11 cellular contexts compared by ENCODE assay signal in genomic region chr1:220734571-220735326, GRCh38. TPM values are rescaled to one million over a fixed set of nuclear protein-coding genes. Genes with fewer than 3 reads are reported as not detected.
DNase-seq lines count a peak whose midpoint lies in the region; ATAC-seq and TF ChIP-seq lines count a peak whose summit lies in the region.
"Had no signal": no experiment of that assay in that cellular context is flagged by ENCODE, and none has a peak within 500 bp of the region (broad histone marks: within the 10 kb centered on the region; RNA-seq: fewer than 3 reads in every experiment).

No MANE protein-coding gene starts in this region.

- H3K36me3 Mint-ChIP-seq in progenitor cell of endocrine pancreas (ENCODE audit: insufficient read depth): no peaks in the 10 kb centered on the region

- no peak overlapping the region for H3K27ac Mint-ChIP-seq in progenitor cell of endocrine pancreas

- no peak for ATAC-seq in HG02970 (IDR thresholded peaks at IDR 0.05; ENCODE audit: low FRiP score, unreplicated experiment)

- peaks cover 4% of the 10 kb centered on the region for H3K9me3 Mint-ChIP-seq in progenitor cell of endocrine pancreas (ENCODE audit: low read depth)

- DNase-seq in GM04503 (ENCODE audit: low read depth) (peak; percentile 48), RKO (ENCODE audit: low spot score) (peak; percentile 27), fibroblast of peridontal ligament (ENCODE audit: extremely low read depth) (peak; percentile 73), pulmonary artery endothelial cell (ENCODE audit: low read depth, low spot score) (peak; percentile 66), NOMO-1 treated with dmso at 0.1 percent for 144 hours (lab: John Stamatoyannopoulos, UW; ENCODE audit: unreplicated experiment) (no peak), progenitor cell of endocrine pancreas (ENCODE audit: low spot score, unreplicated experiment) (no peak)
- DNase-seq in stimulated activated CD4-positive, alpha-beta T cell treated with anti-CD3 and anti-CD28 coated beads, Interleukin-2, amount 100 ng/mL, for 48 hours: no peak
- DNase-seq: activated CD4-positive, alpha-beta T cell treated with anti-CD3 and anti-CD28 coated beads for 1 hour; hypothalamus; NCI-H774 had no signal

- no peaks in the 10 kb centered on the region for H3K27me3 Mint-ChIP-seq in progenitor cell of endocrine pancreas

- H3K4me3 Mint-ChIP-seq in progenitor cell of endocrine pancreas (ENCODE audit: low read depth): no peak overlapping the region

- no peak for TF ChIP-seq CTCF in progenitor cell of endocrine pancreas (IDR thresholded peaks at IDR 0.05; ENCODE audit: unreplicated experiment)

- H3K4me1 Mint-ChIP-seq in progenitor cell of endocrine pancreas (ENCODE audit: low read depth): peaks cover 2% of the 10 kb centered on the region

RNA-seq across cellular contexts. Expression of gene MTARC2, which starts 13.4 kb away (rescaled TPM):
- total RNA-seq in pulmonary artery endothelial cell (6.9 and 8.0 TPM in 2 replicates), progenitor cell of endocrine pancreas (14.3 and 18.3 TPM in 2 replicates)

RNA-seq across cellular contexts. Expression of gene C1orf115, which starts 44.6 kb away (rescaled TPM):
- total RNA-seq in pulmonary artery endothelial cell (34.1 and 35.1 TPM in 2 replicates), progenitor cell of endocrine pancreas (9.7 and 9.8 TPM in 2 replicates)

RNA-seq across cellular contexts. Expression of gene MTARC1, which starts 52.0 kb away (rescaled TPM):
- 0.73 and 2.1 TPM in 2 replicates for total RNA-seq in pulmonary artery endothelial cell
- total RNA-seq in progenitor cell of endocrine pancreas: 37.1 and 40.5 TPM in 2 replicates

Comparison
In these comparisons a context has a peak if more than half of its experiments do, and no peak if none do; other contexts are left out.
1. DNase-seq: peak in GM04503 (single experiment), RKO (single experiment), fibroblast of peridontal ligament (single experiment) and pulmonary artery endothelial cell (single experiment); none in NOMO-1 treated with dmso at 0.1 percent for 144 hours (single experiment), progenitor cell of endocrine pancreas (single experiment) and stimulated activated CD4-positive, alpha-beta T cell treated with anti-CD3 and anti-CD28 coated beads, Interleukin-2, amount 100 ng/mL, for 48 hours (0 of 2).
2. RNA of gene MTARC1, which starts 52.0 kb away (total RNA-seq): 37.1 to 40.5 TPM in progenitor cell of endocrine pancreas; 0.73 to 2.1 TPM in pulmonary artery endothelial cell; every median in the first group is over 10 times any median in the second.